Comparison of ENCODE assay signal across 14 cellular contexts in the genomic region with DNA sequence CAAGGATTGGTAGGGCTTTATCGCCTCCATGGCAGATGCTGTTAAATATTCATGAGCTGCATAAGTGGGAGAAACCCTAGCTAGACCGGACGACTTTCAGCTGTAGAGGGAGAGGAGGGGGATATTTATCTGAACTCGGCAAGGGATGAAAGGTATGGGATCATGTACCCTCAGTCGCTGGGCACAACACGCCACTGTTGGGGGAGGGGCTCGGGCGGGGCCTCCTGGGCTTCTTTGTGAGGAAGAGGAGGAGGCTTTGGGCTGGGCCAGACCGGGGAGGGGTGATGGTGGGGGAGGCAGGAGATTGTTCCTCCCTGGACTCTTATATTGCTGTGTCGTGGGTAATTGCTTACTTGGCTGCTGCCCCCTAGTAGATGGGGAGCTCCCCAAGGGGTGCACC.
DNase-seq lines count a peak whose midpoint lies in the region; TF ChIP-seq lines count a peak whose summit lies in the region.
"Had no signal": no experiment of that assay in that cellular context is flagged by ENCODE, and none has a peak within 500 bp of the region (broad histone marks: within the 10 kb centered on the region; RNA-seq: fewer than 3 reads in every experiment).

No MANE protein-coding gene starts in this region.

- peaks cover 8% of the 10 kb centered on the region for H3K4me1 Mint-ChIP-seq in brain
- H3K4me1 Mint-ChIP-seq in activated CD4-positive, alpha-beta memory T cell treated with anti-CD3 and anti-CD28 coated beads for 36 hours (ENCODE audit: low read depth) = no peaks in the 10 kb centered on the region
- H3K4me1 Mint-ChIP-seq: B cell had no signal

- POLR2A ChIA-PET in activated CD4-positive, alpha-beta memory T cell treated with anti-CD3 and anti-CD28 coated beads for 36 hours (lab: Charles Lee) = no interaction called here

- no peak overlapping the region for H3K4me3 Mint-ChIP-seq in brain
- H3K4me3 Mint-ChIP-seq in activated CD4-positive, alpha-beta memory T cell treated with anti-CD3 and anti-CD28 coated beads for 36 hours = no peak overlapping the region
- H3K4me3 Mint-ChIP-seq: B cell; CD4-positive, alpha-beta T cell; CD8-positive, alpha-beta T cell had no signal

- no peaks in the 10 kb centered on the region for H3K36me3 Mint-ChIP-seq in brain
- H3K36me3 Mint-ChIP-seq in activated CD4-positive, alpha-beta memory T cell treated with anti-CD3 and anti-CD28 coated beads for 36 hours = no peaks in the 10 kb centered on the region
- H3K36me3 Mint-ChIP-seq: CD8-positive, alpha-beta T cell had no signal

- DNase-seq in DMS 273 (lab: John Stamatoyannopoulos, UW; ENCODE audit: unreplicated experiment) = peak; percentile 43
- no peak for DNase-seq in DMS 273 treated with DMSO at 0.1 percent for 48 hours (lab: John Stamatoyannopoulos, UW)
- DNase-seq in NCI-H524 (lab: John Stamatoyannopoulos, UW) = peak; percentile 79 to 88
- no peak for DNase-seq in inferior parietal cortex (ENCODE audit: extremely low spot score)
- no peak for DNase-seq in activated CD4-positive, alpha-beta memory T cell treated with anti-CD3 and anti-CD28 coated beads for 36 hours
- DNase-seq: AML-193; Caco-2; Calu3; CD4-positive, alpha-beta T cell; CD8-positive, alpha-beta T cell; DMS79 treated with DMSO at 0.1 percent for 48 hours; GF-D8 had no signal

- H3K9me3 Mint-ChIP-seq in brain = peaks cover 0 to 3% (median 0%) of the 10 kb centered on the region in 5 experiments
- peaks cover 2% of the 10 kb centered on the region for H3K9me3 Mint-ChIP-seq in activated CD4-positive, alpha-beta memory T cell treated with anti-CD3 and anti-CD28 coated beads for 36 hours

- peaks cover 24% of the 10 kb centered on the region for H3K27me3 Mint-ChIP-seq in brain
- H3K27me3 Mint-ChIP-seq in activated CD4-positive, alpha-beta memory T cell treated with anti-CD3 and anti-CD28 coated beads for 36 hours = peaks cover 11% of the 10 kb centered on the region

- CTCF ChIA-PET in activated CD4-positive, alpha-beta memory T cell treated with anti-CD3 and anti-CD28 coated beads for 36 hours (lab: Charles Lee) = no interaction called here

- TF ChIP-seq CTCF in brain (conservative IDR thresholded peaks at IDR 0.05) = no peak

- H3K27ac Mint-ChIP-seq in brain = peak overlapping the region in 3 of 5 experiments; percentile 43 to 87 (median 64)
- no peak overlapping the region for H3K27ac Mint-ChIP-seq in activated CD4-positive, alpha-beta memory T cell treated with anti-CD3 and anti-CD28 coated beads for 36 hours
- H3K27ac Mint-ChIP-seq: B cell; CD4-positive, alpha-beta T cell; CD8-positive, alpha-beta T cell had no signal

- intact Hi-C loops in activated CD4-positive, alpha-beta memory T cell treated with anti-CD3 and anti-CD28 coated beads for 36 hours (cut with micrococcal nuclease) = no loop called here

Comparison
In these comparisons a context has a peak if more than half of its experiments do, and no peak if none do; other contexts are left out.
1. DNase-seq: peak in DMS 273 (single experiment) and NCI-H524 (2 of 2); none in DMS 273 treated with DMSO at 0.1 percent for 48 hours (single experiment), inferior parietal cortex (single experiment) and activated CD4-positive, alpha-beta memory T cell treated with anti-CD3 and anti-CD28 coated beads for 36 hours (single experiment).